Comparison of ENCODE assay signal across 8 cellular contexts in genomic region chr2:108534577-108535379, GRCh38. TPM values are rescaled to one million over a fixed set of nuclear protein-coding genes. Genes with fewer than 3 reads are reported as not detected.
DNase-seq lines count a peak whose midpoint lies in the region; ATAC-seq, FAIRE-seq and TF ChIP-seq lines count a peak whose summit lies in the region.

No MANE protein-coding gene starts in this region.

- BruUV-seq in HCT116 (replicated peaks; lab: Mats Ljungman, UMichigan): no TSS peak

- POLR2A ChIA-PET in HCT116 (lab: Charles Lee): no interaction called here

- RAD21 ChIA-PET in HCT116 (lab: Charles Lee; ENCODE audit: low non-redundant PET in 1 of 2, low total read pairs in 2 of 2, uncharacterized antibody in 2 of 2, unreplicated experiment in 2 of 2): no interaction called here

- peak; percentile 14 for FAIRE-seq in GM12892 (lab: Jason Lieb, UNC)

- H3K4me3 ChIP-seq in HCT116 (replicated peaks in 1 of 2; ENCODE audit: low read depth in 1 of 2, low read length in 2 of 2) (peak overlapping the region; percentile 65 to 84), duodenal mucosa (ENCODE audit: low read depth in 1 of 2, low read length in 2 of 2) (peak overlapping the region; percentile 85 to 90)

- peak overlapping the region; percentile 86 for H3K9ac ChIP-seq in HCT116 (ENCODE audit: low read length)
- peak overlapping the region; percentile 58 to 84 for H3K9ac ChIP-seq in duodenal mucosa (ENCODE audit: low read depth in 1 of 2, low read length in 2 of 2)

- no peak for DNase-seq in GM12892 (ENCODE audit: insufficient read length)
- DNase-seq in HCT116 (ENCODE audit: low read depth, low spot score): no peak
- DNase-seq in LoVo (ENCODE audit: low spot score): peak; percentile 29
- peak; percentile 10 for DNase-seq in activated CD4-positive, alpha-beta T cell treated with anti-CD3 and anti-CD28 coated beads for 1 hour
- peak; percentile 58 for DNase-seq in medulla oblongata (ENCODE audit: extremely low spot score)
- DNase-seq in stimulated activated CD8-positive, alpha-beta memory T cell treated with anti-CD3 and anti-CD28 coated beads, Interleukin-15, amount 100 ng/mL, for 48 hours (ENCODE audit: low read depth in 2 of 2): peak; percentile 20 to 23
- DNase-seq in GM20000 (ENCODE audit: low spot score): no peak

- peak overlapping the region; percentile 80 for H3K4me2 ChIP-seq in HCT116 (ENCODE audit: low read length)

- H3K27me3 ChIP-seq in HCT116 (ENCODE audit: insufficient read depth, low read length) (no peaks in the 10 kb centered on the region), duodenal mucosa (ENCODE audit: control insufficient read depth in 1 of 2, insufficient read depth in 2 of 2, low read length in 2 of 2) (no peaks in the 10 kb centered on the region)

- intact Hi-C loops in HCT116 (cut with micrococcal nuclease): no loop called here

- H3K9me3 ChIP-seq in HCT116 (ENCODE audit: control insufficient read depth in 1 of 2, insufficient read depth in 1 of 2, low read depth in 1 of 2, low read length in 2 of 2) (no peaks in the 10 kb centered on the region), duodenal mucosa (ENCODE audit: control insufficient read depth in 1 of 2, low read length in 2 of 2) (no peaks in the 10 kb centered on the region)

- 0 out of 2 replicates have a peak, but pooled peaks cover 3% of the 10 kb centered on the region for H4K20me1 ChIP-seq in HCT116 (ENCODE audit: insufficient read depth)

- H3K4me1 ChIP-seq in HCT116 (ENCODE audit: control insufficient read depth in 1 of 2, insufficient read depth in 2 of 2, low read length in 2 of 2) (peaks cover 14 to 28% of the 10 kb centered on the region in 2 experiments), duodenal mucosa (ENCODE audit: control insufficient read depth in 1 of 2, insufficient read depth in 2 of 2, low read length in 2 of 2) (peaks cover 4 to 18% of the 10 kb centered on the region in 2 donors)

- peaks cover 52% of the 10 kb centered on the region for H3K79me2 ChIP-seq in HCT116 (ENCODE audit: insufficient read depth, low read length)

- no peak overlapping the region for H2AFZ ChIP-seq in HCT116 (ENCODE audit: low read depth, low read length, poor library complexity, severe bottlenecking)

- TF ChIP-seq POLR2A in GM12892 (IDR thresholded peaks at IDR 0.05; ENCODE audit: low read depth, low read length): 0 out of 2 replicates have a peak, but pooled peaks have one; percentile 11
- TF ChIP-seq POLR2A in HCT116 (IDR thresholded peaks at IDR 0.05; ENCODE audit: borderline replicate concordance, extremely low read depth, insufficient read depth, insufficient read length): no peak

- peak overlapping the region; percentile 81; the same call in 1 of the 2 replicates for H3K27ac ChIP-seq in HCT116 (ENCODE audit: low read depth, low read length)
- peak overlapping the region; percentile 26 for H3K27ac ChIP-seq in duodenal mucosa (ENCODE audit: low read depth, low read length)

- no peak for TF ChIP-seq RAD21 in HCT116 (IDR thresholded peaks at IDR 0.05; ENCODE audit: low read depth)

- CTCF ChIA-PET in HCT116 (lab: Charles Lee): no interaction called here

- peak; percentile 12 for ATAC-seq in HCT116

- H3K9me2 ChIP-seq in HCT116 (ENCODE audit: insufficient read depth): no peaks in the 10 kb centered on the region

- TF ChIP-seq CTCF in HCT116 (IDR thresholded peaks at IDR 0.05 in 2 of 3, conservative IDR thresholded peaks at IDR 0.05 in 1 of 3; ENCODE audit: borderline replicate concordance in 1 of 3, insufficient read depth in 1 of 3, low read depth in 2 of 3, low read length in 2 of 3): no peak
- no peak for TF ChIP-seq CTCF in GM20000 (IDR thresholded peaks at IDR 0.05; ENCODE audit: extremely low read depth, missing control alignments)

- H3K36me3 ChIP-seq in HCT116 (ENCODE audit: control insufficient read depth in 1 of 2, insufficient read depth in 2 of 2, low read length in 2 of 2) (no peaks in the 10 kb centered on the region), duodenal mucosa (ENCODE audit: control insufficient read depth in 1 of 2, insufficient read depth in 2 of 2, low read length in 2 of 2) (no peaks in the 10 kb centered on the region)

TF ChIP-seq in HCT116, 20 proteins besides CTCF, POLR2A, EP300 and RAD21:
- TF ChIP-seq CBX3 (IDR thresholded peaks at IDR 0.05; ENCODE audit: low read depth) (no peak), SIN3A (IDR thresholded peaks at IDR 0.05; ENCODE audit: low read depth) (no peak), ZFX (IDR thresholded peaks at IDR 0.05) (peak; percentile 91), ELF1 (IDR thresholded peaks at IDR 0.05; ENCODE audit: borderline replicate concordance, low read depth) (no peak), REST (IDR thresholded peaks at IDR 0.05; ENCODE audit: low read depth) (no peak), SRF (IDR thresholded peaks at IDR 0.05; ENCODE audit: low read depth) (no peak)
- TF ChIP-seq, protein P1, sequence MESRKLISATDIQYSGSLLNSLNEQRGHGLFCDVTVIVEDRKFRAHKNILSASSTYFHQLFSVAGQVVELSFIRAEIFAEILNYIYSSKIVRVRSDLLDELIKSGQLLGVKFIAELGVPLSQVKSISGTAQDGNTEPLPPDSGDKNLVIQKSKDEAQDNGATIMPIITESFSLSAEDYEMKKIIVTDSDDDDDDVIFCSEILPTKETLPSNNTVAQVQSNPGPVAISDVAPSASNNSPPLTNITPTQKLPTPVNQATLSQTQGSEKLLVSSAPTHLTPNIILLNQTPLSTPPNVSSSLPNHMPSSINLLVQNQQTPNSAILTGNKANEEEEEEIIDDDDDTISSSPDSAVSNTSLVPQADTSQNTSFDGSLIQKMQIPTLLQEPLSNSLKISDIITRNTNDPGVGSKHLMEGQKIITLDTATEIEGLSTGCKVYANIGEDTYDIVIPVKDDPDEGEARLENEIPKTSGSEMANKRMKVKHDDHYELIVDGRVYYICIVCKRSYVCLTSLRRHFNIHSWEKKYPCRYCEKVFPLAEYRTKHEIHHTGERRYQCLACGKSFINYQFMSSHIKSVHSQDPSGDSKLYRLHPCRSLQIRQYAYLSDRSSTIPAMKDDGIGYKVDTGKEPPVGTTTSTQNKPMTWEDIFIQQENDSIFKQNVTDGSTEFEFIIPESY (IDR thresholded peaks at IDR 0.05; ENCODE audit: extremely low read depth, insufficient replicate concordance, low read length): no peak
TF ChIP-seq in HCT116: peak in this region for 1.

RNA-seq across cellular contexts. Expression of gene LIMS1, which starts 0.5 kb away (rescaled TPM):
- 23.2 TPM for polyA plus RNA-seq in GM12892 (2012; ENCODE audit: missing spikeins)
- 56.2 TPM for total RNA-seq in HCT116 (2021; ENCODE audit: unreplicated experiment)
- 34.7 and 36.4 TPM in 2 replicates for polyA plus RNA-seq in HCT116 (2012)

Comparison
In these comparisons a context has a peak if more than half of its experiments do, and no peak if none do; other contexts are left out.
1. DNase-seq: peak in LoVo (single experiment), activated CD4-positive, alpha-beta T cell treated with anti-CD3 and anti-CD28 coated beads for 1 hour (single experiment), medulla oblongata (single experiment) and stimulated activated CD8-positive, alpha-beta memory T cell treated with anti-CD3 and anti-CD28 coated beads, Interleukin-15, amount 100 ng/mL, for 48 hours (2 of 2); none in GM12892 (single experiment), HCT116 (single experiment) and GM20000 (single experiment).